Comparison of ENCODE assay signal across 1 cellular context in the genomic region with DNA sequence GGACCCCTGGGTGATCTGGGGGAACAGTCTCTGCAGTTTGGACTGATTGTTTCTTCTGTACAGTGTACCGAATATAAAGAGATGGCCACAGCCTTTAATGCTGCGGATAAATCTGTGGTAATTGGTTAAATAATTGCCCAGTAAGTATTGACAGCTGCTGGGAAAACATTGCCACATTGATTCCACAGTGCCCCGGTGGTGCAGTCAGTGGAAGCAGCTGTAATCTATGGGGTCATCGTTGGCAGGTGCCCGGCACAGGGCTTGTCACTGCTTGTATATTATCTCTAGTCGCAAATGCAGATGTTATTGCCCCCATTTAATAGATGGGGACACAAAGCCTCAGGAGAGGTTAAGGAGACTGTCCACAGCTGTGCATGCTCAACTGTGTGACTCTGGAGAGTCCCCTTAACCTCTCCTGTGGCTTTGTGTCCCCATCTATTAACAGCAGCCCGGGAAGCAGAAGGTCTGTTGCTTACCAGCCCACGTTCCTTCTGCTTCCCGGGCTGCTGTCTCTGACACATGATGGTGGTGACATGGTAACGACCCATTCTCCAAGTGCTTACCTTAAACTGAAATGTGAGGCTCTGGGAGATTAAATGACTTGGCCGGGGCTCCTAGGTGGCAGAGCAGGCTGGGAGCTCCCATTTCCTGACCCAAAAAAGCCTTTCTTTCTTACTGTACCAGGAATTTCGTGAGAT.
TF ChIP-seq lines count a peak whose summit lies in the region.

No MANE protein-coding gene starts in this region.

TF ChIP-seq in SK-N-SH, 30 proteins besides CTCF, POLR2A, EP300 and RAD21 (continued from another document):
- TF ChIP-seq, protein P1, sequence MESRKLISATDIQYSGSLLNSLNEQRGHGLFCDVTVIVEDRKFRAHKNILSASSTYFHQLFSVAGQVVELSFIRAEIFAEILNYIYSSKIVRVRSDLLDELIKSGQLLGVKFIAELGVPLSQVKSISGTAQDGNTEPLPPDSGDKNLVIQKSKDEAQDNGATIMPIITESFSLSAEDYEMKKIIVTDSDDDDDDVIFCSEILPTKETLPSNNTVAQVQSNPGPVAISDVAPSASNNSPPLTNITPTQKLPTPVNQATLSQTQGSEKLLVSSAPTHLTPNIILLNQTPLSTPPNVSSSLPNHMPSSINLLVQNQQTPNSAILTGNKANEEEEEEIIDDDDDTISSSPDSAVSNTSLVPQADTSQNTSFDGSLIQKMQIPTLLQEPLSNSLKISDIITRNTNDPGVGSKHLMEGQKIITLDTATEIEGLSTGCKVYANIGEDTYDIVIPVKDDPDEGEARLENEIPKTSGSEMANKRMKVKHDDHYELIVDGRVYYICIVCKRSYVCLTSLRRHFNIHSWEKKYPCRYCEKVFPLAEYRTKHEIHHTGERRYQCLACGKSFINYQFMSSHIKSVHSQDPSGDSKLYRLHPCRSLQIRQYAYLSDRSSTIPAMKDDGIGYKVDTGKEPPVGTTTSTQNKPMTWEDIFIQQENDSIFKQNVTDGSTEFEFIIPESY (IDR thresholded peaks at IDR 0.05; ENCODE audit: borderline replicate concordance, low read depth) = no peak
- TF ChIP-seq NFIC (IDR thresholded peaks at IDR 0.05; ENCODE audit: borderline replicate concordance) (no peak), SIN3A (IDR thresholded peaks at IDR 0.05; ENCODE audit: borderline replicate concordance, low read depth, low read length) (no peak), FOXJ3 (CRISPR knock-in tag; IDR thresholded peaks at IDR 0.05) (no peak)
